Comparison of ENCODE assay signal across 8 cellular contexts in the genomic region with DNA sequence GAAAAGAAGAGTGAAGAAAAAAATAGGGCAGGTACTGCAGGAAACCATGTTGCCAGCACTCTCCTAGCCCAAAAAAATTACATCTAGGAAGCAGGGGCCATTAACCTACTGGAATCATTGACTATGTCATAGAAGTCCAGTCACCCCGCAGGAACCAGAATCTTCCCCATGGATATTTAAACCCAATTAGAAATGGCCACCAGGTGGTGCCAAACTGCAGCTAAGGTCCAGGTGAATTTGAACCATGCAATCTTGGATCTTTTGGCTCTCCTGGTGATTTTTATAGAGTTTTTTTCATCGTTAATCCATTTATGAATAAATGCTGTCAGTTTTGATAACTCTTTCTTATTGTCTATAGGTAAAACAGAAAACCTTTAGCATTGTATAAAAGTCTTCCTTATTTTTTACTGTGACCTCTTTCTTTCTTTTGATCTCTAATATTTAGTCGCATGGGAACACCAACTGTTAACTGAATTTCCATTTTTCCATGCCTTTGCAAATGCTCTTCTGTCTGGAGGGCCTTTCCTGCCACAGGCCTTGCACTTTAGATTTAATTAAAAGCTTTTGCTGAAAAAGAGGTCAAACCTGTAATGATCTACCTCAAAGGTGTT.
DNase-seq lines count a peak whose midpoint lies in the region; ATAC-seq, FAIRE-seq and TF ChIP-seq lines count a peak whose summit lies in the region.

No MANE protein-coding gene starts in this region.

- H3K9ac ChIP-seq in HepG2 (ENCODE audit: insufficient read depth, low read depth, low read length): no peak overlapping the region

- no peaks in the 10 kb centered on the region for H3K9me3 ChIP-seq in body of pancreas
- H3K9me3 ChIP-seq in HepG2 (ENCODE audit: low read length): no peaks in the 10 kb centered on the region

- H3K4me3 ChIP-seq in GM12875 (ENCODE audit: low read depth, low read length) (no peak overlapping the region), body of pancreas (no peak overlapping the region), HepG2 (replicated peaks in 1 of 3; ENCODE audit: insufficient read depth in 1 of 3, low read depth in 2 of 3, low read length in 3 of 3) (no peak overlapping the region)

- BruUV-seq in HepG2 (replicated peaks; lab: Mats Ljungman, UMichigan): no TSS peak

- TF ChIP-seq CTCF in GM12875 (IDR thresholded peaks at IDR 0.05; ENCODE audit: borderline replicate concordance, insufficient read depth, low read depth, low read length) (peak; percentile 51; the same call in 1 of the 2 replicates), body of pancreas (IDR thresholded peaks at IDR 0.05) (peak; percentile 12 to 58 (median 46)), HepG2 (CRISPR knock-in tag; IDR thresholded peaks at IDR 0.05) (peak; percentile 61)

- peak; percentile 69 for FAIRE-seq in HepG2 (lab: Jason Lieb, UNC)

- no peak for TF ChIP-seq RAD21 in HepG2 (CRISPR knock-in tag; IDR thresholded peaks at IDR 0.05)

- H4K20me1 ChIP-seq in HepG2 (ENCODE audit: insufficient read depth, low read length): no peaks in the 10 kb centered on the region

- WGBS in body of pancreas, 2 donors: 45 to 47% methylated on average over 3 of the region's 3 CpGs
- 16% methylated on average over 3 of the region's 3 CpGs for WGBS in HepG2 (ENCODE audit: low lambda C conversion rate)

- TF ChIP-seq EP300 in HepG2 (IDR thresholded peaks at IDR 0.05; ENCODE audit: low read depth in 2 of 2, low read length in 2 of 2): no peak
- TF ChIP-seq EP300 in HepG2 (CRISPR knock-in tag; IDR thresholded peaks at IDR 0.05; ENCODE audit: borderline replicate concordance): no peak

- H3K27me3 ChIP-seq in body of pancreas (no peaks in the 10 kb centered on the region), HepG2 (ENCODE audit: control insufficient read depth in 1 of 2, insufficient read depth in 2 of 2, low read length in 2 of 2) (no peaks in the 10 kb centered on the region; a peak in 1 of 5 replicates)

- no peak for ATAC-seq in body of pancreas
- ATAC-seq in HepG2: peak; percentile 67

- H3K4me2 ChIP-seq in HepG2 (ENCODE audit: low read depth, low read length): no peak overlapping the region

- no peak overlapping the region for H2AFZ ChIP-seq in HepG2 (ENCODE audit: low read length)

- H3K36me3 ChIP-seq in body of pancreas (replicated peaks in 1 of 2; ENCODE audit: insufficient read depth in 1 of 2, low read depth in 2 of 2) (no peaks in the 10 kb centered on the region), HepG2 (replicated peaks in 1 of 2; ENCODE audit: control insufficient read depth in 1 of 2, insufficient read depth in 2 of 2, low read length in 2 of 2) (no peaks in the 10 kb centered on the region)

- H3K4me1 ChIP-seq in body of pancreas (no peaks in the 10 kb centered on the region), HepG2 (ENCODE audit: insufficient read depth, low read length) (no peaks in the 10 kb centered on the region)

- CTCF ChIA-PET in HepG2 (lab: Yijun Ruan, JAX; ENCODE audit: low intra/inter-chr PET ratio, low total read pairs): interaction anchor here (2.0 kb wide), 1 partner anchor 238 kb away, joined by 8 read pairs; no protein-coding TSS in a partner anchor

- intact Hi-C loops in body of pancreas (cut with DNase I): no loop called here
- intact Hi-C loops in HepG2 (cut with micrococcal nuclease; ENCODE audit: unreplicated experiment): loop anchor here (1.0 kb wide), 1 partner anchor 238 kb away; no protein-coding TSS in a partner anchor

- no peaks in the 10 kb centered on the region for H3K79me2 ChIP-seq in HepG2 (ENCODE audit: insufficient read depth, low read length)

- DNase-seq in AG20443 (ENCODE audit: low spot score) (peak; percentile 52), NAMALWA (ENCODE audit: low spot score) (peak; percentile 57), body of pancreas (peak; percentile 23 to 46 (median 37)), HepG2 (ENCODE audit: low spot score) (peak; percentile 25), SIG-M5 (lab: John Stamatoyannopoulos, UW) (no peak), EL (no peak), GM19240 (ENCODE audit: insufficient read length, low spot score) (no peak)

- in situ Hi-C loops in HepG2 (cut with HindIII; ENCODE audit: extremely low pct_ligation_motif_present, low pct_unique_long_range_greater_than_20kb): loop anchor here (5.0 kb wide), 1 partner anchor 236 kb away; no protein-coding TSS in a partner anchor

- H3K27ac ChIP-seq in body of pancreas (no peak overlapping the region), HepG2 (ENCODE audit: extremely low read length, insufficient read depth, low read length) (no peak overlapping the region)

- POLR2A ChIA-PET in HepG2 (lab: Yijun Ruan, JAX): no interaction called here

- TF ChIP-seq POLR2A in body of pancreas (IDR thresholded peaks at IDR 0.05) (no peak), HepG2 (IDR thresholded peaks at IDR 0.05; ENCODE audit: insufficient read depth in 1 of 2, low read depth in 2 of 2, low read length in 2 of 2) (no peak)

TF ChIP-seq in HepG2, 621 proteins besides CTCF, POLR2A, EP300 and RAD21 (continues in another document):
- TF ChIP-seq ZNF432 (CRISPR knock-in tag; IDR thresholded peaks at IDR 0.05; ENCODE audit: borderline replicate concordance): no peak
- TF ChIP-seq STAG1 (CRISPR knock-in tag; IDR thresholded peaks at IDR 0.05): peak; percentile 46
- TF ChIP-seq, protein P1, sequence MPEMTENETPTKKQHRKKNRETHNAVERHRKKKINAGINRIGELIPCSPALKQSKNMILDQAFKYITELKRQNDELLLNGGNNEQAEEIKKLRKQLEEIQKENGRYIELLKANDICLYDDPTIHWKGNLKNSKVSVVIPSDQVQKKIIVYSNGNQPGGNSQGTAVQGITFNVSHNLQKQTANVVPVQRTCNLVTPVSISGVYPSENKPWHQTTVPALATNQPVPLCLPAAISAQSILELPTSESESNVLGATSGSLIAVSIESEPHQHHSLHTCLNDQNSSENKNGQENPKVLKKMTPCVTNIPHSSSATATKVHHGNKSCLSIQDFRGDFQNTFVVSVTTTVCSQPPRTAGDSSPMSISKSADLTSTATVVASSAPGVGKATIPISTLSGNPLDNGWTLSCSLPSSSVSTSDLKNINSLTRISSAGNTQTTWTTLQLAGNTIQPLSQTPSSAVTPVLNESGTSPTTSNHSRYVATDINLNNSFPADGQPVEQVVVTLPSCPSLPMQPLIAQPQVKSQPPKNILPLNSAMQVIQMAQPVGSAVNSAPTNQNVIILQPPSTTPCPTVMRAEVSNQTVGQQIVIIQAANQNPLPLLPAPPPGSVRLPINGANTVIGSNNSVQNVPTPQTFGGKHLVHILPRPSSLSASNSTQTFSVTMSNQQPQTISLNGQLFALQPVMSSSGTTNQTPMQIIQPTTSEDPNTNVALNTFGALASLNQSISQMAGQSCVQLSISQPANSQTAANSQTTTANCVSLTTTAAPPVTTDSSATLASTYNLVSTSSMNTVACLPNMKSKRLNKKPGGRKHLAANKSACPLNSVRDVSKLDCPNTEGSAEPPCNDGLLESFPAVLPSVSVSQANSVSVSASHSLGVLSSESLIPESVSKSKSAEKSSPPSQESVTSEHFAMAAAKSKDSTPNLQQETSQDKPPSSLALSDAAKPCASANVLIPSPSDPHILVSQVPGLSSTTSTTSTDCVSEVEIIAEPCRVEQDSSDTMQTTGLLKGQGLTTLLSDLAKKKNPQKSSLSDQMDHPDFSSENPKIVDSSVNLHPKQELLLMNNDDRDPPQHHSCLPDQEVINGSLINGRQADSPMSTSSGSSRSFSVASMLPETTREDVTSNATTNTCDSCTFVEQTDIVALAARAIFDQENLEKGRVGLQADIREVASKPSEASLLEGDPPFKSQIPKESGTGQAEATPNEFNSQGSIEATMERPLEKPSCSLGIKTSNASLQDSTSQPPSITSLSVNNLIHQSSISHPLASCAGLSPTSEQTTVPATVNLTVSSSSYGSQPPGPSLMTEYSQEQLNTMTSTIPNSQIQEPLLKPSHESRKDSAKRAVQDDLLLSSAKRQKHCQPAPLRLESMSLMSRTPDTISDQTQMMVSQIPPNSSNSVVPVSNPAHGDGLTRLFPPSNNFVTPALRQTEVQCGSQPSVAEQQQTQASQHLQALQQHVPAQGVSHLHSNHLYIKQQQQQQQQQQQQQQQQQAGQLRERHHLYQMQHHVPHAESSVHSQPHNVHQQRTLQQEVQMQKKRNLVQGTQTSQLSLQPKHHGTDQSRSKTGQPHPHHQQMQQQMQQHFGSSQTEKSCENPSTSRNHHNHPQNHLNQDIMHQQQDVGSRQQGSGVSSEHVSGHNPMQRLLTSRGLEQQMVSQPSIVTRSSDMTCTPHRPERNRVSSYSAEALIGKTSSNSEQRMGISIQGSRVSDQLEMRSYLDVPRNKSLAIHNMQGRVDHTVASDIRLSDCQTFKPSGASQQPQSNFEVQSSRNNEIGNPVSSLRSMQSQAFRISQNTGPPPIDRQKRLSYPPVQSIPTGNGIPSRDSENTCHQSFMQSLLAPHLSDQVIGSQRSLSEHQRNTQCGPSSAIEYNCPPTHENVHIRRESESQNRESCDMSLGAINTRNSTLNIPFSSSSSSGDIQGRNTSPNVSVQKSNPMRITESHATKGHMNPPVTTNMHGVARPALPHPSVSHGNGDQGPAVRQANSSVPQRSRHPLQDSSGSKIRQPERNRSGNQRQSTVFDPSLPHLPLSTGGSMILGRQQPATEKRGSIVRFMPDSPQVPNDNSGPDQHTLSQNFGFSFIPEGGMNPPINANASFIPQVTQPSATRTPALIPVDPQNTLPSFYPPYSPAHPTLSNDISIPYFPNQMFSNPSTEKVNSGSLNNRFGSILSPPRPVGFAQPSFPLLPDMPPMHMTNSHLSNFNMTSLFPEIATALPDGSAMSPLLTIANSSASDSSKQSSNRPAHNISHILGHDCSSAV (CRISPR knock-in tag; IDR thresholded peaks at IDR 0.05; ENCODE audit: borderline replicate concordance): no peak
- peak; percentile 64; the same call in 1 of the 2 replicates for TF ChIP-seq SMC3 (IDR thresholded peaks at IDR 0.05; ENCODE audit: low read length)

Comparison
In these comparisons a context has a peak if more than half of its experiments do, and no peak if none do; other contexts are left out.
1. DNase-seq: peak in AG20443 (single experiment), NAMALWA (single experiment), body of pancreas (4 of 4) and HepG2 (single experiment); none in SIG-M5 (single experiment), EL (single experiment) and GM19240 (single experiment).
2. Peak in every context shown above with its lines, with median percentiles within 50 percentile points of each other: CTCF ChIP-seq.